10 cellular contexts compared by ENCODE assay signal in the genomic region with DNA sequence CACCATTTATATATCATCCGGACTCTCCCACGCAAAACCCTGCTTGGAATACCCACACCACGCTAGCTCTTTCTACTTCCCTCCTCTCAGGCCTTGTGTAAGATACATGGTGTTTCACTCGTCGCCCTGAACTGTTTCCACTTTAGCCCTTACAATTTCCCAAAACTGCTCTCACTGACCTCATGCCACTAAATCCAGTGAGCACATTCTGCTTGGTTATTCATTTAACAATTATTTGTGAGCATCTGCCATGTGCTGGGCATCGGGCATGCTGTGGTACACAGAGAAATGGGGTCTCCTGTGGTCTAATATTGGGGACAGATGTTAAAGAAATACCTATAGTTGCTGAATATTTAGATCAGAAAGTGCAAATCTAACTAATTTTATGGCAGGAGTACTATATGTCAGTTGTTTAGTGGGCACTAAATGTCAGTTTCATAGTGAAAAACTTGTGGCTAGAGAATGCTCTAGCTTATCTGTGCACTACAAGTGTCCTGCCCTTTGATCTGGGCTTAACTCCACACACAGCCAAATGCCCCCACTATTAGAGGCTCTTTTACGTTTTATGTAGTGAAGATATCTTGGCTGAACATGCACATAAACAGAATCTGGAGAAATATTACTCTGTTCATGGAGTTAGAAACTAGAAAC. TPM values are rescaled to one million over a fixed set of nuclear protein-coding genes. Genes with fewer than 3 reads are reported as not detected.
DNase-seq lines count a peak whose midpoint lies in the region; ATAC-seq, FAIRE-seq and TF ChIP-seq lines count a peak whose summit lies in the region.
"Had no signal": no experiment of that assay in that cellular context is flagged by ENCODE, and none has a peak within 500 bp of the region (broad histone marks: within the 10 kb centered on the region; RNA-seq: fewer than 3 reads in every experiment).

No MANE protein-coding gene starts in this region.

- CTCF ChIA-PET in K562 (lab: Yijun Ruan, JAX; ENCODE audit: low intra/inter-chr PET ratio): no interaction called here
- CTCF ChIA-PET in naive thymus-derived CD4-positive, alpha-beta T cell (lab: Charles Lee): no interaction called here

- FAIRE-seq in K562 (lab: Jason Lieb, UNC): no peak

- H3K36me3 ChIP-seq in K562 (ENCODE audit: control insufficient read depth, insufficient read depth, low read length) (no peaks in the 10 kb centered on the region), spleen (peaks cover 0 to 13% (median 0%) of the 10 kb centered on the region in 6 donors), osteoblast (ENCODE audit: insufficient read depth, low read length) (no peaks in the 10 kb centered on the region)
- no peaks in the 10 kb centered on the region for H3K36me3 ChIP-seq in naive thymus-derived CD4-positive, alpha-beta T cell (ENCODE audit: control insufficient read depth in 2 of 3, insufficient read depth in 3 of 3, low read length in 3 of 3)

- no peaks in the 10 kb centered on the region for H3K36me3 Mint-ChIP-seq in naive thymus-derived CD4-positive, alpha-beta T cell
- peaks cover 4% of the 10 kb centered on the region for H3K36me3 Mint-ChIP-seq in activated T-cell treated with anti-CD3 and anti-CD28 coated beads, Interleukin-2, amount 50 U/mL, for 4 hours (ENCODE audit: insufficient read depth)

- POLR2A ChIA-PET in K562 (lab: Yijun Ruan, JAX): no interaction called here
- POLR2A ChIA-PET in naive thymus-derived CD4-positive, alpha-beta T cell (lab: Charles Lee): no interaction called here

- TF ChIP-seq RAD21 in K562 (CRISPR knock-in tag; conservative IDR thresholded peaks at IDR 0.05 in 1 of 2, IDR thresholded peaks at IDR 0.05 in 1 of 2): no peak

- H4K20me1 ChIP-seq in K562 (replicated peaks; ENCODE audit: control insufficient read depth, insufficient read depth, low read length) (no peaks in the 10 kb centered on the region), osteoblast (ENCODE audit: insufficient read depth, low read length) (no peaks in the 10 kb centered on the region)

- ATAC-seq in GM18868 (IDR thresholded peaks at IDR 0.05; ENCODE audit: unreplicated experiment): peak; percentile 36
- peak; percentile 65 for ATAC-seq in HG02885 (IDR thresholded peaks at IDR 0.05; ENCODE audit: poor library complexity, unreplicated experiment)
- ATAC-seq in K562: no peak; the same call in 2 of the 3 replicates
- no peak for ATAC-seq in naive thymus-derived CD4-positive, alpha-beta T cell
- ATAC-seq in activated T-cell treated with anti-CD3 and anti-CD28 coated beads, Interleukin-2, amount 50 U/mL, for 4 hours: no peak
- ATAC-seq: Panc1 had no signal

- DNase-seq in K562 (ENCODE audit: extremely low read depth in 1 of 4, low spot score in 3 of 4) (peak in 2 of 4 experiments; percentile 11 to 17), spleen (no peak), osteoblast (ENCODE audit: insufficient read length, low spot score, missing footprints) (no peak), superior temporal gyrus (ENCODE audit: extremely low spot score) (no peak)
- DNase-seq in naive thymus-derived CD4-positive, alpha-beta T cell: no peak
- no peak for DNase-seq in activated T-cell treated with anti-CD3 and anti-CD28 coated beads, Interleukin-2, amount 50 U/mL, for 4 hours
- DNase-seq: activated CD8-positive, alpha-beta memory T cell treated with anti-CD3 and anti-CD28 coated beads, Interleukin-2, amount 50 U/mL, for 48 hours had no signal

- H3K79me2 ChIP-seq in K562 (ENCODE audit: control insufficient read depth, insufficient read depth, low read length) (no peaks in the 10 kb centered on the region), osteoblast (ENCODE audit: insufficient read depth, low read length) (no peaks in the 10 kb centered on the region)

- H3K9me1 ChIP-seq in K562 (ENCODE audit: control insufficient read depth, insufficient read depth, low read length): no peaks in the 10 kb centered on the region

- no peak overlapping the region for H3K4me3 ChIP-seq in K562
- peak overlapping the region in 2 of 8 donors; percentile 18 to 52 for H3K4me3 ChIP-seq in spleen
- no peak overlapping the region for H3K4me3 ChIP-seq in naive thymus-derived CD4-positive, alpha-beta T cell (ENCODE audit: low read length)
- no peak overlapping the region for H3K4me3 ChIP-seq in osteoblast (ENCODE audit: insufficient read depth, low read length)

- H3K9ac ChIP-seq in K562 (ENCODE audit: insufficient read depth in 1 of 2, low read depth in 2 of 2, low read length in 2 of 2): no peak overlapping the region

- H3K4me1 Mint-ChIP-seq in naive thymus-derived CD4-positive, alpha-beta T cell: peaks cover 0 to 5% (median 5%) of the 10 kb centered on the region in 7 donors
- H3K4me1 Mint-ChIP-seq in activated T-cell treated with anti-CD3 and anti-CD28 coated beads, Interleukin-2, amount 50 U/mL, for 4 hours (ENCODE audit: low read depth): peaks cover 33% of the 10 kb centered on the region

- no peaks in the 10 kb centered on the region for H3K4me1 ChIP-seq in K562 (replicated peaks in 1 of 2; ENCODE audit: control insufficient read depth in 2 of 2, insufficient read depth in 2 of 2, low read length in 2 of 2)
- H3K4me1 ChIP-seq in spleen: peaks cover 31 to 88% (median 73%) of the 10 kb centered on the region in 6 donors
- no peaks in the 10 kb centered on the region for H3K4me1 ChIP-seq in naive thymus-derived CD4-positive, alpha-beta T cell (ENCODE audit: control insufficient read depth in 2 of 2, insufficient read depth in 2 of 2, low read length in 2 of 2)
- H3K4me1 ChIP-seq in osteoblast (ENCODE audit: insufficient read depth, low read length): no peaks in the 10 kb centered on the region

- no peaks in the 10 kb centered on the region for H3K9me3 ChIP-seq in K562 (replicated peaks; ENCODE audit: control insufficient read depth, insufficient read depth, low read depth, low read length)
- H3K9me3 ChIP-seq in spleen: no peaks in the 10 kb centered on the region
- no peaks in the 10 kb centered on the region for H3K9me3 ChIP-seq in naive thymus-derived CD4-positive, alpha-beta T cell (ENCODE audit: control insufficient read depth in 2 of 3, low read length in 3 of 3)
- H3K9me3 ChIP-seq in osteoblast (ENCODE audit: low read depth, low read length): no peaks in the 10 kb centered on the region

- no peak overlapping the region for H2AFZ ChIP-seq in K562 (ENCODE audit: low read depth, low read length)
- no peak overlapping the region for H2AFZ ChIP-seq in osteoblast (ENCODE audit: low read length)

- BruUV-seq in K562 (replicated peaks; lab: Mats Ljungman, UMichigan): no TSS peak

- H3K27me3 ChIP-seq in K562 (ENCODE audit: control insufficient read depth in 2 of 2, insufficient read depth in 2 of 2, low read length in 2 of 2) (peaks cover 0 to 13% of the 10 kb centered on the region in 2 experiments; a peak in 3 of 5 replicates), spleen (replicated peaks in 1 of 7) (no peaks in the 10 kb centered on the region), osteoblast (ENCODE audit: insufficient read depth, low read length) (peaks cover 11% of the 10 kb centered on the region)
- peaks cover 0 to 4% of the 10 kb centered on the region in 2 donors for H3K27me3 ChIP-seq in naive thymus-derived CD4-positive, alpha-beta T cell (ENCODE audit: control insufficient read depth in 2 of 2, insufficient read depth in 2 of 2, low read length in 2 of 2)

- H3K27me3 Mint-ChIP-seq in naive thymus-derived CD4-positive, alpha-beta T cell: peaks cover 3 to 26% (median 22%) of the 10 kb centered on the region in 5 donors
- H3K27me3 Mint-ChIP-seq in activated T-cell treated with anti-CD3 and anti-CD28 coated beads, Interleukin-2, amount 50 U/mL, for 4 hours (ENCODE audit: low read depth): peaks cover 3% of the 10 kb centered on the region

- H3K27ac ChIP-seq in K562 (ENCODE audit: extremely low read depth, low read depth, low read length): no peak overlapping the region
- peak overlapping the region; percentile 38 to 82 (median 72) for H3K27ac ChIP-seq in spleen
- no peak overlapping the region for H3K27ac ChIP-seq in naive thymus-derived CD4-positive, alpha-beta T cell (ENCODE audit: low read depth, low read length)
- no peak overlapping the region for H3K27ac ChIP-seq in osteoblast (ENCODE audit: low read depth, low read length)

- TF ChIP-seq POLR2A in K562 (conservative IDR thresholded peaks at IDR 0.05): no peak
- no peak for TF ChIP-seq POLR2A in spleen (IDR thresholded peaks at IDR 0.05)

- TF ChIP-seq CTCF in K562 (IDR thresholded peaks at IDR 0.05 in 2 of 3, conservative IDR thresholded peaks at IDR 0.05 in 1 of 3; ENCODE audit: insufficient read depth in 2 of 3, low read depth in 1 of 3, low read length in 3 of 3) (no peak), spleen (IDR thresholded peaks at IDR 0.05 in 8 of 11, conservative IDR thresholded peaks at IDR 0.05 in 3 of 11) (no peak), osteoblast (IDR thresholded peaks at IDR 0.05; ENCODE audit: extremely low read depth, low read depth, low read length) (no peak)

- H3K4me3 Mint-ChIP-seq in naive thymus-derived CD4-positive, alpha-beta T cell: no peak overlapping the region
- no peak overlapping the region for H3K4me3 Mint-ChIP-seq in activated T-cell treated with anti-CD3 and anti-CD28 coated beads, Interleukin-2, amount 50 U/mL, for 4 hours

- 1% methylated on average over 7 of the region's 7 CpGs for WGBS in K562 (ENCODE audit: insufficient coverage, low coverage, missing lambda C conversion rate)
- 61 to 77% (median 73%) methylated on average over 7 of the region's 7 CpGs for WGBS in spleen, 5 donors

- no peak overlapping the region for H3K4me2 ChIP-seq in K562 (ENCODE audit: insufficient read depth, low read length)
- H3K4me2 ChIP-seq in osteoblast (ENCODE audit: insufficient read depth, low read length): no peak overlapping the region

- intact Hi-C loops in K562 (cut with micrococcal nuclease): no loop called here
- intact Hi-C loops in spleen (cut with DNase I; ENCODE audit: low total_unique reads): no loop called here
- intact Hi-C loops in naive thymus-derived CD4-positive, alpha-beta T cell (cut with micrococcal nuclease): no loop called here

- in situ Hi-C loops in K562 (cut with MboI): no loop called here

- peak overlapping the region in 1 of 9 donors; percentile 9 for H3K27ac Mint-ChIP-seq in naive thymus-derived CD4-positive, alpha-beta T cell

- peaks cover 0 to 2% (median 0%) of the 10 kb centered on the region in 11 donors for H3K9me3 Mint-ChIP-seq in naive thymus-derived CD4-positive, alpha-beta T cell
- H3K9me3 Mint-ChIP-seq in activated T-cell treated with anti-CD3 and anti-CD28 coated beads, Interleukin-2, amount 50 U/mL, for 4 hours: no peaks in the 10 kb centered on the region

- TF ChIP-seq EP300 in K562 (IDR thresholded peaks at IDR 0.05; ENCODE audit: low read length): no peak

RNA-seq across cellular contexts. Expression of a gene that starts 41.0 kb away (rescaled TPM):
- total RNA-seq in K562 (2011; cell fraction: chromatin; rRNA removed; ENCODE audit: low replicate concordance): not detected in 2 replicates
- total RNA-seq in K562 (2011; cell fraction: nucleolus; rRNA removed): not detected in 2 replicates
- total RNA-seq in K562 (2011; cell fraction: nucleoplasm; rRNA removed): not detected in 2 replicates
- total RNA-seq in K562 (2014; rRNA removed) (not detected in 2 replicates), K562 (2014; rRNA removed; fragmentation: Illumina TruSeq; extraction: Trizol) (not detected in 2 replicates), K562 (2015; rRNA removed; fragmentation: Illumina TruSeq; extraction: Trizol) (not detected in 2 replicates), K562 (2021) (0.16 TPM in 1 of 2 replicates, not detected in the other), spleen (100 to 1,000 TPM; 130 to 361 (median 197) TPM), osteoblast (0.36 and 0.88 TPM in 2 replicates)
- polyA plus RNA-seq in K562 (2011; rRNA removed) (not detected in 2 replicates), K562 (2014; fragmentation: Illumina TruSeq; extraction: Trizol) (not detected in 2 replicates), K562 (2014; fragmentation: Nextera tagmentation; extraction: Ambion mirVana) (under 1 TPM in 1 of 2 experiments, not detected in 1; 0.03 TPM), K562 (2014; rRNA removed) (0.03 TPM in 1 of 2 replicates, not detected in the other), spleen (10 to 100 TPM; 14.2 to 26.7 (median 17.1) TPM)
- polyA plus RNA-seq in K562 (2011; cell fraction: cytosol; rRNA removed): not detected in 2 replicates
- polyA plus RNA-seq in K562 (2011; cell fraction: nucleus; rRNA removed): not detected in 2 replicates
- 0.06 TPM in 1 of 2 replicates, not detected in the other for polyA plus RNA-seq in K562 (2012)
- not detected in 2 replicates for polyA minus RNA-seq in K562 (2011; rRNA and poly(A)+ RNA removed)
- not detected in 2 replicates for polyA minus RNA-seq in K562 (2011; cell fraction: cytosol; rRNA and poly(A)+ RNA removed)
- polyA minus RNA-seq in K562 (2011; cell fraction: nucleus; rRNA and poly(A)+ RNA removed): not detected in 2 replicates
- 1 to 10 TPM in 1 of 5 experiments, under 1 TPM in 4; 0.57 to 2.6 (median 0.73) TPM for total RNA-seq in naive thymus-derived CD4-positive, alpha-beta T cell
- under 1 TPM in 1 of 2 donors, not detected in 1; 0.57 TPM for polyA plus RNA-seq in naive thymus-derived CD4-positive, alpha-beta T cell
- total RNA-seq in activated T-cell treated with anti-CD3 and anti-CD28 coated beads, Interleukin-2, amount 50 U/mL, for 4 hours: 1 to 10 TPM; 1.5 to 8.0 (median 3.3) TPM

Comparison
In these comparisons a context has a peak if more than half of its experiments do, and no peak if none do; other contexts are left out.
1. ATAC-seq: peak in GM18868 (single experiment) and HG02885 (single experiment); none in K562 (single experiment), naive thymus-derived CD4-positive, alpha-beta T cell (single experiment) and activated T-cell treated with anti-CD3 and anti-CD28 coated beads, Interleukin-2, amount 50 U/mL, for 4 hours (0 of 2).
2. H3K27ac ChIP-seq: peak in spleen (8 of 8); none in K562 (single experiment), naive thymus-derived CD4-positive, alpha-beta T cell (single experiment) and osteoblast (single experiment).
3. RNA of a gene that starts 41.0 kb away (total RNA-seq): 130 to 361 TPM in spleen; 1.5 to 8.0 TPM in activated T-cell treated with anti-CD3 and anti-CD28 coated beads, Interleukin-2, amount 50 U/mL, for 4 hours, 0.57 to 2.6 TPM in naive thymus-derived CD4-positive, alpha-beta T cell, 0.36 to 0.88 TPM in osteoblast and 0.16 TPM in K562; every median in the first group is over 10 times any median in the second.